In the genomic region with DNA sequence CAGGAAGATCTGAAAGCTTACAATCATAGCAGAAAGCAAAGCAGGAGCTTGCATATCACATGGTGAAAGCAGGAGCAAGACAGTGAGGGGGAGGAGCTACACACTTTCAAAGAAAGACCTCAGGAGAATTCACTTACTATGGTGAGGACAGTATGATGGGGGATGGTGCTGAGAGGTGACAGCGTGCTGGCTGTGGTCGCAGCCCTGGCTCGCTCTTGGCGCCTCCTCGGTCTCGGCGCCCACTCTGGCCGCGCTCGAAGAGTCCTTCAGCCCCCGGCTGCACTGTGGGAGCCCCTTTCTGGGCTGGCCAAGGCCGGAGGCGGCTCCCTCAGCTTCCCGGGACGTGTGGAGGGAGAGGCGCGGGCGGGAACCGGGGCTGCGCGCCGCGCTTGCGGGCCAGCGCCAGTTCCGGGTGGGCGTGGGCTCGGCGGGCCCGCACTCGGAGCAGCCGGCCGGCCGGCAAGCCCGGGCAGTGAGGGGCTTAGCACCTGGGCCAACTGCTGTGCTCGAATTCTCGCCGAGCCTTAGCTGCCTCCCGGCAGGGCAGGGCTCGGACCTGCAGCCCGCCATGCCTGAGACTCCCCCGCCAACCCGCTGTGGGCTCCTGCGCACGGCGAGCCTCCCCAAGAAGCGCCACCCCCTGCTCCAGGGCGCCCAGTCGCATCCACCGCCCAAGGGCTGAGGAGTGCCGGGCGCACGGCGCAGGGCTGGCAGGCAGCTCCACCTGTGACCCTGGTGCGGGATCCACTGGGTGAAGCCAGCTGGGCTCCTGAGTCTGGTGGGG, we compare ENCODE assay signal across 18 cellular contexts.
A peak's percentile ranks its signal among the peaks of the same experiment; 100 is the strongest.
DNase-seq lines count a peak whose midpoint lies in the region; ATAC-seq, FAIRE-seq and TF ChIP-seq lines count a peak whose summit lies in the region.
"Had no signal": no experiment of that assay in that cellular context is flagged by ENCODE, and none has a peak within 500 bp of the region (broad histone marks: within the 10 kb centered on the region; RNA-seq: fewer than 3 reads in every experiment).

No MANE protein-coding gene starts in this region.

- H3K9me3 ChIP-seq in HepG2 (ENCODE audit: low read length), result no peaks in the 10 kb centered on the region
- H3K9me3 ChIP-seq in right lobe of liver, result no peaks in the 10 kb centered on the region
- 0 out of 2 replicates have a peak, but pooled peaks cover 3% of the 10 kb centered on the region for H3K9me3 ChIP-seq in K562 (replicated peaks; ENCODE audit: control insufficient read depth, insufficient read depth, low read depth, low read length)
- H3K9me3 ChIP-seq in kidney (ENCODE audit: control insufficient read depth in 1 of 2, low read length in 2 of 2), result no peaks in the 10 kb centered on the region
- H3K9me3 ChIP-seq in tibial artery, result no peaks in the 10 kb centered on the region

- H3K9ac ChIP-seq in HepG2 (ENCODE audit: insufficient read depth, low read depth, low read length) (no peak overlapping the region), K562 (ENCODE audit: insufficient read depth in 1 of 2, low read depth in 2 of 2, low read length in 2 of 2) (peak overlapping the region; percentile 60 to 86), kidney (ENCODE audit: low read length in 2 of 2) (no peak overlapping the region)
- H3K9ac ChIP-seq: GM23248 had no signal

- H3K4me3 ChIP-seq in HepG2 (replicated peaks in 1 of 3; ENCODE audit: insufficient read depth in 1 of 3, low read depth in 2 of 3, low read length in 3 of 3) (no peak overlapping the region), right lobe of liver (no peak overlapping the region), K562 (peak overlapping the region; percentile 49), kidney (ENCODE audit: low read length in 2 of 2) (no peak overlapping the region), tibial artery (no peak overlapping the region)
- H3K4me3 ChIP-seq: GM23248 had no signal

- H3K27me3 ChIP-seq in HepG2 (ENCODE audit: control insufficient read depth in 1 of 2, insufficient read depth in 2 of 2, low read length in 2 of 2) (peaks cover 0 to 20% of the 10 kb centered on the region in 2 experiments; a peak in 1 of 5 replicates), right lobe of liver (no peaks in the 10 kb centered on the region), K562 (ENCODE audit: control insufficient read depth in 2 of 2, insufficient read depth in 2 of 2, low read length in 2 of 2) (no peaks in the 10 kb centered on the region), tibial artery (no peaks in the 10 kb centered on the region)

- TF ChIP-seq POLR2A in HepG2 (IDR thresholded peaks at IDR 0.05; ENCODE audit: insufficient read depth in 1 of 2, low read depth in 2 of 2, low read length in 2 of 2), result no peak
- no peak for TF ChIP-seq POLR2A in right lobe of liver (IDR thresholded peaks at IDR 0.05)
- peak; percentile 68 for TF ChIP-seq POLR2A in K562 (conservative IDR thresholded peaks at IDR 0.05)

- TF ChIP-seq EP300 in HepG2 (IDR thresholded peaks at IDR 0.05; ENCODE audit: low read depth in 2 of 2, low read length in 2 of 2), result no peak
- no peak for TF ChIP-seq EP300 in HepG2 (CRISPR knock-in tag; IDR thresholded peaks at IDR 0.05; ENCODE audit: borderline replicate concordance)
- TF ChIP-seq EP300 in K562 (IDR thresholded peaks at IDR 0.05; ENCODE audit: low read length), result no peak

- no peak for TF ChIP-seq RAD21 in HepG2 (CRISPR knock-in tag; IDR thresholded peaks at IDR 0.05)
- no peak for TF ChIP-seq RAD21 in K562 (CRISPR knock-in tag; conservative IDR thresholded peaks at IDR 0.05 in 1 of 2, IDR thresholded peaks at IDR 0.05 in 1 of 2)

- 91% methylated on average over 37 of the region's 55 CpGs for WGBS in HepG2 (ENCODE audit: low lambda C conversion rate)
- no CpG with 5 or more reads among the region's 55 CpGs for WGBS in right lobe of liver (ENCODE audit: insufficient coverage, low coverage, low lambda C conversion rate, missing lambda C conversion rate)
- WGBS in K562 (ENCODE audit: insufficient coverage, low coverage, missing lambda C conversion rate), result 35% methylated on average over 21 of the region's 55 CpGs

- H3K4me1 ChIP-seq in HepG2 (ENCODE audit: insufficient read depth, low read length) (no peaks in the 10 kb centered on the region), right lobe of liver (no peaks in the 10 kb centered on the region), K562 (replicated peaks in 1 of 2; ENCODE audit: control insufficient read depth in 2 of 2, insufficient read depth in 2 of 2, low read length in 2 of 2) (peaks cover 4 to 6% of the 10 kb centered on the region in 2 experiments; a peak in 2 of 5 replicates), kidney (ENCODE audit: control insufficient read depth in 1 of 2, insufficient read depth in 1 of 2, low read depth in 1 of 2, low read length in 2 of 2) (no peaks in the 10 kb centered on the region), tibial artery (peaks cover 0 to 10% (median 6%) of the 10 kb centered on the region in 4 donors)

- TF ChIP-seq CTCF in HepG2 (CRISPR knock-in tag; IDR thresholded peaks at IDR 0.05) (no peak), right lobe of liver (IDR thresholded peaks at IDR 0.05) (no peak), K562 (IDR thresholded peaks at IDR 0.05 in 2 of 3, conservative IDR thresholded peaks at IDR 0.05 in 1 of 3; ENCODE audit: insufficient read depth in 2 of 3, low read depth in 1 of 3, low read length in 3 of 3) (no peak), kidney (IDR thresholded peaks at IDR 0.05; ENCODE audit: borderline replicate concordance, extremely low read depth, insufficient read depth) (no peak), tibial artery (IDR thresholded peaks at IDR 0.05) (no peak)

- CTCF ChIA-PET in HepG2 (lab: Yijun Ruan, JAX; ENCODE audit: low intra/inter-chr PET ratio, low total read pairs), result no interaction called here
- CTCF ChIA-PET in K562 (lab: Yijun Ruan, JAX; ENCODE audit: low intra/inter-chr PET ratio), result no interaction called here

- no peak for ATAC-seq in HepG2
- ATAC-seq in right lobe of liver, result no peak
- ATAC-seq in K562, result peak; percentile 92
- no peak for ATAC-seq in HG03097 (IDR thresholded peaks at IDR 0.05; ENCODE audit: low FRiP score, unreplicated experiment)
- no peak for ATAC-seq in GM21717 (IDR thresholded peaks at IDR 0.05; ENCODE audit: unreplicated experiment)
- ATAC-seq: Panc1 had no signal

- in situ Hi-C loops in HepG2 (cut with HindIII; ENCODE audit: extremely low pct_ligation_motif_present, low pct_unique_long_range_greater_than_20kb), result no loop called here
- in situ Hi-C loops in K562 (cut with MboI), result no loop called here

- H2AFZ ChIP-seq in HepG2 (ENCODE audit: low read length), result no peak overlapping the region
- peak overlapping the region; percentile 78 for H2AFZ ChIP-seq in K562 (ENCODE audit: low read depth, low read length)
- H2AFZ ChIP-seq: GM23248 had no signal

- H3K4me2 ChIP-seq in HepG2 (ENCODE audit: low read depth, low read length) (no peak overlapping the region), K562 (ENCODE audit: insufficient read depth, low read length) (peak overlapping the region; percentile 72)

- H3K79me2 ChIP-seq in HepG2 (ENCODE audit: insufficient read depth, low read length) (no peaks in the 10 kb centered on the region), K562 (ENCODE audit: control insufficient read depth, insufficient read depth, low read length) (peaks cover 18% of the 10 kb centered on the region; the same call in 2 of the 3 replicates)

- no peaks in the 10 kb centered on the region for H3K9me1 ChIP-seq in K562 (ENCODE audit: control insufficient read depth, insufficient read depth, low read length)

- intact Hi-C loops in HepG2 (cut with micrococcal nuclease; ENCODE audit: unreplicated experiment) (no loop called here), right lobe of liver (cut with DNase I) (no loop called here), K562 (cut with micrococcal nuclease) (loop anchor here (10.0 kb wide), 1 partner anchor 130 kb away; a partner anchor contains a TSS), kidney (cut with DNase I) (no loop called here), tibial artery (cut with DNase I; ENCODE audit: low total_unique reads) (no loop called here)

- POLR2A ChIA-PET in HepG2 (lab: Yijun Ruan, JAX), result no interaction called here
- POLR2A ChIA-PET in K562 (lab: Yijun Ruan, JAX), result interaction anchor here (0.7 to 0.9 kb wide), 3 partner anchors 26 to 132 kb away, joined by 3 to 4 read pairs (median 3); a partner anchor contains a TSS

- BruUV-seq in HepG2 (replicated peaks; lab: Mats Ljungman, UMichigan) (no TSS peak), K562 (replicated peaks; lab: Mats Ljungman, UMichigan) (no TSS peak)

- FAIRE-seq in HepG2 (lab: Jason Lieb, UNC) (no peak), K562 (lab: Jason Lieb, UNC) (peak; percentile 78), kidney (lab: Jason Lieb, UNC) (no peak)
- FAIRE-seq: GM18507 had no signal

- DNase-seq in HepG2 (ENCODE audit: low spot score), result no peak
- DNase-seq in right lobe of liver, result no peak
- peak; percentile 12 to 70 (median 22) for DNase-seq in K562 (ENCODE audit: extremely low read depth in 1 of 4, low spot score in 3 of 4)
- DNase-seq in kidney, result peak; percentile 67
- DNase-seq in tibial artery, result no peak
- DNase-seq: GM23248, HCEC 1CT, NCI-H1092, NCI-H1417 treated with DMSO at 0.1 percent for 48 hours, NCI-H1694 treated with DMSO at 0.1 percent for 48 hours, NCI-H2081, NCI-H2227 treated with DMSO at 0.1 percent for 48 hours, NCI-H748 treated with DMSO at 0.1 percent for 48 hours, SHP77 treated with DMSO at 0.1 percent for 48 hours had no signal

- no peaks in the 10 kb centered on the region for H3K36me3 ChIP-seq in HepG2 (replicated peaks in 1 of 2; ENCODE audit: control insufficient read depth in 1 of 2, insufficient read depth in 2 of 2, low read length in 2 of 2)
- H3K36me3 ChIP-seq in right lobe of liver, result no peaks in the 10 kb centered on the region
- H3K36me3 ChIP-seq in K562 (ENCODE audit: control insufficient read depth, insufficient read depth, low read length), result no peaks in the 10 kb centered on the region
- H3K36me3 ChIP-seq in kidney (ENCODE audit: control insufficient read depth in 1 of 2, insufficient read depth in 2 of 2, low read length in 2 of 2), result no peaks in the 10 kb centered on the region
- H3K36me3 ChIP-seq in tibial artery, result no peaks in the 10 kb centered on the region

- H3K27ac ChIP-seq in HepG2 (ENCODE audit: extremely low read length, insufficient read depth, low read length), result no peak overlapping the region
- no peak overlapping the region for H3K27ac ChIP-seq in right lobe of liver
- peak overlapping the region; percentile 78 for H3K27ac ChIP-seq in K562 (ENCODE audit: extremely low read depth, low read depth, low read length)
- H3K27ac ChIP-seq in kidney (ENCODE audit: low read depth in 2 of 2, low read length in 2 of 2), result no peak overlapping the region
- no peak overlapping the region for H3K27ac ChIP-seq in tibial artery
- H3K27ac ChIP-seq: GM23248 had no signal

- H4K20me1 ChIP-seq in HepG2 (ENCODE audit: insufficient read depth, low read length) (no peaks in the 10 kb centered on the region), K562 (replicated peaks; ENCODE audit: control insufficient read depth, insufficient read depth, low read length) (no peaks in the 10 kb centered on the region)

TF ChIP-seq in HepG2, 621 proteins besides CTCF, POLR2A, EP300 and RAD21 (continues in another document):
- 0 out of 2 replicates have a peak, but pooled peaks have one; percentile 15 for TF ChIP-seq ZNF768 (CRISPR knock-in tag; IDR thresholded peaks at IDR 0.05)

TF ChIP-seq in K562, 482 proteins besides CTCF, POLR2A, EP300 and RAD21 (continues in another document):
- TF ChIP-seq HMG20A (CRISPR knock-in tag; conservative IDR thresholded peaks at IDR 0.05) (no peak), KDM5B (IDR thresholded peaks at IDR 0.05; ENCODE audit: insufficient replicate concordance, low read depth, low read length) (peak; percentile 37)

Comparison
In these comparisons a context has a peak if more than half of its experiments do, and no peak if none do; other contexts are left out.
1. DNase-seq: peak in K562 (4 of 4) and kidney (single experiment); none in HepG2 (single experiment), right lobe of liver (0 of 3) and tibial artery (0 of 2).
2. H3K9ac ChIP-seq: peak in K562 (2 of 2); none in HepG2 (single experiment) and kidney (0 of 2).